24 cellular contexts compared by ENCODE assay signal in the genomic region with DNA sequence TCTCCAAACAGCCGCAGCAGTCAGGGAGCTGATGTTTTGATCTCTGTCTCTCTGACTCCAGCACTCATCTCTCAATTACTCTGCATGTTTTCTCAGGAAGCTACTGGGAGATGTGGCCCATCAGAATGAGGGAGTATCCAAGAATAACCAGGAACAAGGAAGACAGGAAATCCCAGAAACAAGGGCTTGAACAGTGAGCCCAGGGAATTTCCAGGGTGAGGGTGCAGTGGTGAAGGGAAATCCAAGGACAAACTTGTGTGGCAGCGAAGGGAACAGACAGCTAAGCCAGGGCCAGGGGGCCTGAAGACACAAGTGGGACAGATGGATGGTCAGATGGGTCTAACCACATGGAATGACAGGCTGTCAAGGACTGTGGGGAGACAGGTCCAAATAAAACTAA.
A peak's percentile ranks its signal among the peaks of the same experiment; 100 is the strongest.
DNase-seq lines count a peak whose midpoint lies in the region; ATAC-seq, FAIRE-seq and TF ChIP-seq lines count a peak whose summit lies in the region.
"Had no signal": no experiment of that assay in that cellular context is flagged by ENCODE, and none has a peak within 500 bp of the region (broad histone marks: within the 10 kb centered on the region; RNA-seq: fewer than 3 reads in every experiment).

No MANE protein-coding gene starts in this region.

- H3K27me3 Mint-ChIP-seq in mesothelial cell of epicardium (ENCODE audit: low read depth): no peaks in the 10 kb centered on the region

- ATAC-seq in left cardiac atrium (no peak), GM21737 (IDR thresholded peaks at IDR 0.05; ENCODE audit: unreplicated experiment) (no peak)
- ATAC-seq: naive thymus-derived CD8-positive, alpha-beta T cell; sciatic nerve; stimulated activated effector memory CD8-positive, alpha-beta T cell treated with anti-CD3 and anti-CD28 coated beads, Interleukin-12 subunit alpha, Interleukin-12 subunit beta, amount 100 ng/mL, for 72 hours had no signal

- no peak overlapping the region for H2BK20ac ChIP-seq in H1 (ENCODE audit: low read length)

- no peak for DNase-seq in left ventricle myocardium inferior
- no peak for DNase-seq in left cardiac atrium
- DNase-seq in H1 (ENCODE audit: low read depth in 1 of 2, low spot score in 2 of 2): no peak
- no peak for DNase-seq in mesothelial cell of epicardium (ENCODE audit: low spot score in 2 of 2, unreplicated experiment in 2 of 2)
- no peak for DNase-seq in activated CD4-positive, alpha-beta T cell treated with anti-CD3 and anti-CD28 coated beads, Interleukin-2, amount 50 U/mL, for 48 hours
- no peak for DNase-seq in NCI-H345 treated with DMSO at 0.1 percent for 48 hours (lab: John Stamatoyannopoulos, UW; ENCODE audit: unreplicated experiment)
- DNase-seq in foreskin melanocyte: no peak
- DNase-seq: activated CD4-positive, alpha-beta T cell treated with anti-CD3 and anti-CD28 coated beads for 1 hour; activated naive CD4-positive, alpha-beta T cell treated with anti-CD3 and anti-CD28 coated beads, Interleukin-2, amount 50 U/mL, for 16 hours; activated T-cell treated with anti-CD3 and anti-CD28 coated beads, Interleukin-2, amount 50 U/mL, for 48 hours; C1 segment of cervical spinal cord; H9; immature natural killer cell; naive thymus-derived CD8-positive, alpha-beta T cell; NCI-H1105 treated with DMSO at 0.1 percent for 48 hours; NCI-H748 treated with DMSO at 0.1 percent for 48 hours; SHP77; SW 1271 had no signal

- no peak overlapping the region for H2BK120ac ChIP-seq in H1 (replicated peaks; ENCODE audit: low read depth, low read length)

- no peak overlapping the region for H3K4ac ChIP-seq in H1 (replicated peaks; ENCODE audit: insufficient read length, low read depth, low read length)

- H3K18ac ChIP-seq in H1 (ENCODE audit: extremely low read depth, low read length): no peak overlapping the region

- H3K27me3 ChIP-seq in left ventricle myocardium inferior (ENCODE audit: low read depth) (no peaks in the 10 kb centered on the region), H1 (replicated peaks in 1 of 4; ENCODE audit: control insufficient read depth in 3 of 4, extremely low read depth in 1 of 4, insufficient read depth in 3 of 4, low read length in 3 of 4) (no peaks in the 10 kb centered on the region)

- no peak overlapping the region for H3K56ac ChIP-seq in H1 (replicated peaks; ENCODE audit: insufficient read length, low read depth, low read length)

- intact Hi-C loops in left ventricle myocardium inferior (cut with micrococcal nuclease): no loop called here
- intact Hi-C loops in left cardiac atrium (cut with DNase I): no loop called here

- H3K4me1 ChIP-seq in left ventricle myocardium inferior (no peaks in the 10 kb centered on the region), H1 (replicated peaks in 1 of 4; ENCODE audit: control insufficient read depth in 3 of 4, insufficient read depth in 4 of 4, low read length in 3 of 4) (peaks cover 0 to 4% (median 3%) of the 10 kb centered on the region in 4 experiments; a peak in 2 of 7 replicates)

- no peak overlapping the region for H4K5ac ChIP-seq in H1 (ENCODE audit: insufficient read length, low read depth, low read length)

- peak overlapping the region; percentile 34; the same call in 1 of the 2 replicates for H2AFZ ChIP-seq in H1 (ENCODE audit: low read length)

- H2AK5ac ChIP-seq in H1 (ENCODE audit: low read depth, low read length): no peak overlapping the region

- no peak for TF ChIP-seq EP300 in H1 (IDR thresholded peaks at IDR 0.05; ENCODE audit: borderline replicate concordance in 1 of 2, low read depth in 2 of 2, low read length in 2 of 2)

- CTCF ChIA-PET in H1 (lab: Charles Lee; ENCODE audit: partially characterized antibody): interaction anchor here (0.6 to 1.0 kb wide), 4 partner anchors 14 to 133 kb away, joined by 3 to 4 read pairs (median 4); no protein-coding TSS in a partner anchor

- peaks cover 63% of the 10 kb centered on the region for H3K4me1 Mint-ChIP-seq in mesothelial cell of epicardium

- H2BK15ac ChIP-seq in H1 (ENCODE audit: low read length): no peak overlapping the region

- H3K36me3 ChIP-seq in left ventricle myocardium inferior (no peaks in the 10 kb centered on the region), H1 (ENCODE audit: control insufficient read depth in 2 of 4, insufficient read depth in 4 of 4, low read length in 3 of 4) (no peaks in the 10 kb centered on the region)

- no peaks in the 10 kb centered on the region for H3K9me3 ChIP-seq in left ventricle myocardium inferior (replicated peaks)
- H3K9me3 ChIP-seq in H1 (ENCODE audit: insufficient read depth in 2 of 2, low read depth in 1 of 2, low read length in 1 of 2): no peaks in the 10 kb centered on the region

- no peaks in the 10 kb centered on the region for H3K9me3 Mint-ChIP-seq in mesothelial cell of epicardium
- H3K9me3 Mint-ChIP-seq: stimulated activated effector memory CD8-positive, alpha-beta T cell treated with anti-CD3 and anti-CD28 coated beads, Interleukin-12 subunit alpha, Interleukin-12 subunit beta, amount 100 ng/mL, for 72 hours had no signal

- H3K79me2 ChIP-seq in H1 (ENCODE audit: control insufficient read depth in 1 of 2, insufficient read depth in 2 of 2, low read length in 2 of 2): no peaks in the 10 kb centered on the region

- H3K4me3 Mint-ChIP-seq in mesothelial cell of epicardium: no peak overlapping the region
- H3K4me3 Mint-ChIP-seq: H9; immature natural killer cell; stimulated activated effector memory CD8-positive, alpha-beta T cell treated with anti-CD3 and anti-CD28 coated beads, Interleukin-12 subunit alpha, Interleukin-12 subunit beta, amount 100 ng/mL, for 72 hours had no signal

- FAIRE-seq in H1 (lab: Jason Lieb, UNC): no peak
- FAIRE-seq: colon, GM12891 had no signal

- no peak overlapping the region for H3K4me2 ChIP-seq in H1 (ENCODE audit: insufficient read depth in 1 of 2, low read depth in 2 of 2, low read length in 2 of 2)

- H3K4me3 ChIP-seq in left ventricle myocardium inferior (no peak overlapping the region), H1 (ENCODE audit: extremely low read depth in 1 of 4, insufficient read depth in 2 of 4, low read depth in 3 of 4, low read length in 4 of 4) (no peak overlapping the region)
- H3K4me3 ChIP-seq: lung had no signal

- no peak overlapping the region for H2BK5ac ChIP-seq in H1 (ENCODE audit: low read depth, low read length)

- TF ChIP-seq RAD21 in H1 (IDR thresholded peaks at IDR 0.05 in 1 of 2, conservative IDR thresholded peaks at IDR 0.05 in 1 of 2; ENCODE audit: low read depth in 2 of 2, low read length in 2 of 2): no peak

- no peak overlapping the region for H4K91ac ChIP-seq in H1 (replicated peaks; ENCODE audit: insufficient read length, low read length)

- peaks cover 4% of the 10 kb centered on the region for H3K36me3 Mint-ChIP-seq in mesothelial cell of epicardium
- H3K36me3 Mint-ChIP-seq: immature natural killer cell; naive thymus-derived CD8-positive, alpha-beta T cell; stimulated activated effector memory CD8-positive, alpha-beta T cell treated with anti-CD3 and anti-CD28 coated beads, Interleukin-12 subunit alpha, Interleukin-12 subunit beta, amount 100 ng/mL, for 72 hours had no signal

- H3K23ac ChIP-seq in H1 (ENCODE audit: insufficient read length): no peak overlapping the region

- H3K27ac ChIP-seq in left ventricle myocardium inferior (replicated peaks): peak overlapping the region; percentile 27
- H3K27ac ChIP-seq in H1 (ENCODE audit: low read depth, low read length): no peak overlapping the region

- no peaks in the 10 kb centered on the region for H3K79me1 ChIP-seq in H1 (ENCODE audit: low read depth, low read length)

- no peak overlapping the region; the same call in 1 of the 2 replicates for H2BK12ac ChIP-seq in H1 (ENCODE audit: low read depth, low read length)

- POLR2A ChIA-PET in H1 (lab: Charles Lee; ENCODE audit: partially characterized antibody): interaction anchor here (0.7 kb wide), 1 partner anchor 65 kb away, joined by 3 read pairs; no protein-coding TSS in a partner anchor

- H4K20me1 ChIP-seq in H1 (replicated peaks in 1 of 2; ENCODE audit: control insufficient read depth in 1 of 2, insufficient read depth in 2 of 2, low read length in 2 of 2): no peaks in the 10 kb centered on the region

- H3K9ac ChIP-seq in H1 (replicated peaks in 1 of 4; ENCODE audit: extremely low read depth in 1 of 4, low read depth in 3 of 4, low read length in 3 of 4): no peak overlapping the region

- 0 out of 2 replicates have a peak overlapping the region, but pooled peaks have one; percentile 79 for H4K8ac ChIP-seq in H1 (ENCODE audit: extremely low read depth, insufficient read depth, low read length)

- H3K27ac Mint-ChIP-seq in mesothelial cell of epicardium: peak overlapping the region; percentile 68
- H3K27ac Mint-ChIP-seq: stimulated activated effector memory CD8-positive, alpha-beta T cell treated with anti-CD3 and anti-CD28 coated beads, Interleukin-12 subunit alpha, Interleukin-12 subunit beta, amount 100 ng/mL, for 72 hours had no signal

- TF ChIP-seq POLR2A in H1 (IDR thresholded peaks at IDR 0.05; ENCODE audit: control extremely low read depth in 1 of 2, low read depth in 2 of 2, low read length in 2 of 2): no peak

- no peak for TF ChIP-seq CTCF in left ventricle myocardium inferior (IDR thresholded peaks at IDR 0.05; ENCODE audit: borderline replicate concordance)
- no peak for TF ChIP-seq CTCF in H1 (IDR thresholded peaks at IDR 0.05; ENCODE audit: control extremely low read depth in 1 of 3, insufficient read depth in 1 of 3, low read depth in 1 of 3, low read length in 3 of 3)
- TF ChIP-seq CTCF in mesothelial cell of epicardium (IDR thresholded peaks at IDR 0.05; ENCODE audit: unreplicated experiment): no peak

- H3K14ac ChIP-seq in H1 (ENCODE audit: insufficient read length): no peak overlapping the region

- H3K23me2 ChIP-seq in H1 (ENCODE audit: low read depth, low read length): no peaks in the 10 kb centered on the region

- WGBS in H1 (ENCODE audit: extremely low coverage in 1 of 2, insufficient coverage in 1 of 2, insufficient read length in 1 of 2, insufficient replicate concordance in 2 of 2, low coverage in 1 of 2, low lambda C conversion rate in 2 of 2, missing lambda C conversion rate in 1 of 2), 2 experiments: 89% methylated on average over 2 of the region's 2 CpGs; no CpG with 5 or more reads in 1 of the 2 experiments

TF ChIP-seq in H1, 55 proteins besides CTCF, POLR2A, EP300 and RAD21:
- TF ChIP-seq RNF2 (IDR thresholded peaks at IDR 0.05; ENCODE audit: borderline replicate concordance, low read depth, low read length, missing control alignments, poor library complexity, severe bottlenecking) (no peak), KDM1A (IDR thresholded peaks at IDR 0.05; ENCODE audit: borderline replicate concordance, low read length) (no peak)
TF ChIP-seq in H1: peak in this region for 0.
